17 cellular contexts compared by ENCODE assay signal in the genomic region with DNA sequence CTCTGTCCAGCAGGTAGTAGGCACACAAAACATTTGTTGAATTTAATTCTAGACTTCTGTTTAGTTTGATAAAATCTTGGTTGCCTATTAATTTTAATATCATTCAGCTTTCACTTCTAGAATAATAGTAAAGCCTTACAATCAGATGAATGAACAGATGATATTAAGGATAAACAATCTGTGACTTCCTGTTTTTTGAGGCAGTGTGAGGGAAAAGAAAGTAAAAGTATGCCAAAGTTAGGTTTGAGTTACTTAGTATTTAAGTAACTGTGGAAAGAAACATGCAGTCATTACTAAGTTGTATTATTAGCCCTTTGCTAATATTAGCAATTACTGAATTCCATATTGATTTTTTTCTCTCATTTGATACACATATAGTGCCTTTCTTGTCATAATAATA. TPM values are rescaled to one million over a fixed set of nuclear protein-coding genes. Genes with fewer than 3 reads are reported as not detected.
DNase-seq lines count a peak whose midpoint lies in the region; ATAC-seq and TF ChIP-seq lines count a peak whose summit lies in the region.
"Had no signal": no experiment of that assay in that cellular context is flagged by ENCODE, and none has a peak within 500 bp of the region (broad histone marks: within the 10 kb centered on the region; RNA-seq: fewer than 3 reads in every experiment).

No MANE protein-coding gene starts in this region.

- POLR2A ChIA-PET in CD4-positive, alpha-beta memory T cell (lab: Charles Lee; ENCODE audit: partially characterized antibody): no interaction called here

- intact Hi-C loops in CD4-positive, alpha-beta memory T cell (cut with micrococcal nuclease): no loop called here

- H3K9me3 Mint-ChIP-seq in CD4-positive, alpha-beta memory T cell: peaks cover 2 to 36% (median 24%) of the 10 kb centered on the region in 8 donors
- peaks cover 1% of the 10 kb centered on the region for H3K9me3 Mint-ChIP-seq in stimulated activated memory B cell treated with anti-CD40 and anti-IgM and Interleukin-4, amounts not matched to agents 10 μg/mL and 1 μg/mL and 100 μg/mL, for 72 hours
- H3K9me3 Mint-ChIP-seq in nephron progenitor cell: peaks cover 49% of the 10 kb centered on the region

- peaks cover 6 to 13% (median 6%) of the 10 kb centered on the region in 4 donors for H3K4me1 Mint-ChIP-seq in CD4-positive, alpha-beta memory T cell
- peaks cover 22% of the 10 kb centered on the region for H3K4me1 Mint-ChIP-seq in stimulated activated memory B cell treated with anti-CD40 and anti-IgM and Interleukin-4, amounts not matched to agents 10 μg/mL and 1 μg/mL and 100 μg/mL, for 72 hours
- no peaks in the 10 kb centered on the region for H3K4me1 Mint-ChIP-seq in nephron progenitor cell

- H3K9me3 ChIP-seq in CD4-positive, alpha-beta memory T cell (ENCODE audit: control insufficient read depth in 1 of 2, low read length in 2 of 2): no peaks in the 10 kb centered on the region
- H3K9me3 ChIP-seq: BE2C had no signal

- no peaks in the 10 kb centered on the region for H3K27me3 Mint-ChIP-seq in CD4-positive, alpha-beta memory T cell
- no peaks in the 10 kb centered on the region for H3K27me3 Mint-ChIP-seq in stimulated activated memory B cell treated with anti-CD40 and anti-IgM and Interleukin-4, amounts not matched to agents 10 μg/mL and 1 μg/mL and 100 μg/mL, for 72 hours
- peaks cover 3% of the 10 kb centered on the region for H3K27me3 Mint-ChIP-seq in nephron progenitor cell (ENCODE audit: low read depth, poor library complexity)

- H3K27me3 ChIP-seq in CD4-positive, alpha-beta memory T cell (ENCODE audit: insufficient read depth, low read length): no peaks in the 10 kb centered on the region
- H3K27me3 ChIP-seq: BE2C had no signal

- peak overlapping the region in 4 of 7 donors; percentile 17 to 65 (median 40) for H3K27ac Mint-ChIP-seq in CD4-positive, alpha-beta memory T cell
- peak overlapping the region; percentile 35 for H3K27ac Mint-ChIP-seq in stimulated activated memory B cell treated with anti-CD40 and anti-IgM and Interleukin-4, amounts not matched to agents 10 μg/mL and 1 μg/mL and 100 μg/mL, for 72 hours
- H3K27ac Mint-ChIP-seq in nephron progenitor cell: no peak overlapping the region
- H3K27ac Mint-ChIP-seq: CD4-positive, CD25-positive, alpha-beta regulatory T cell had no signal

- CTCF ChIA-PET in CD4-positive, alpha-beta memory T cell (lab: Charles Lee; ENCODE audit: partially characterized antibody): no interaction called here

- peak overlapping the region in 3 of 8 donors; percentile 4 to 34 (median 15) for H3K4me3 Mint-ChIP-seq in CD4-positive, alpha-beta memory T cell
- no peak overlapping the region for H3K4me3 Mint-ChIP-seq in stimulated activated memory B cell treated with anti-CD40 and anti-IgM and Interleukin-4, amounts not matched to agents 10 μg/mL and 1 μg/mL and 100 μg/mL, for 72 hours
- no peak overlapping the region for H3K4me3 Mint-ChIP-seq in nephron progenitor cell

- H3K36me3 ChIP-seq in CD4-positive, alpha-beta memory T cell (ENCODE audit: insufficient read depth, low read length): no peaks in the 10 kb centered on the region

- peaks cover 10% of the 10 kb centered on the region for H3K4me1 ChIP-seq in CD4-positive, alpha-beta memory T cell (ENCODE audit: insufficient read depth, low read length)
- H3K4me1 ChIP-seq: BE2C, Caco-2 had no signal

- DNase-seq in CD4-positive, alpha-beta memory T cell: no peak
- DNase-seq in OCI-M1 (lab: John Stamatoyannopoulos, UW) (peak; percentile 11), germinal center (ENCODE audit: low spot score) (peak; percentile 10), NCI-H446 (lab: John Stamatoyannopoulos, UW) (no peak), nephron progenitor cell (no peak)
- DNase-seq: BE2C, C1 segment of cervical spinal cord, Caco-2, DMS153, DMS79, GDM1, GM23248 had no signal

- TF ChIP-seq CTCF in nephron progenitor cell (IDR thresholded peaks at IDR 0.05): no peak

- peaks cover 27 to 28% of the 10 kb centered on the region in 2 donors for H3K36me3 Mint-ChIP-seq in CD4-positive, alpha-beta memory T cell
- peaks cover 52% of the 10 kb centered on the region for H3K36me3 Mint-ChIP-seq in stimulated activated memory B cell treated with anti-CD40 and anti-IgM and Interleukin-4, amounts not matched to agents 10 μg/mL and 1 μg/mL and 100 μg/mL, for 72 hours
- H3K36me3 Mint-ChIP-seq in nephron progenitor cell (ENCODE audit: low read depth): peaks cover 84% of the 10 kb centered on the region

- ATAC-seq in stimulated activated memory B cell treated with anti-CD40 and anti-IgM and Interleukin-4, amounts not matched to agents 10 μg/mL and 1 μg/mL and 100 μg/mL, for 72 hours: no peak
- ATAC-seq in HG03354 (IDR thresholded peaks at IDR 0.05; ENCODE audit: poor library complexity, severe bottlenecking, unreplicated experiment): no peak

- H3K27ac ChIP-seq in CD4-positive, alpha-beta memory T cell (ENCODE audit: low read depth, low read length): no peak overlapping the region
- H3K27ac ChIP-seq: GM23248, HL-60 had no signal

- no peak overlapping the region for H3K4me3 ChIP-seq in CD4-positive, alpha-beta memory T cell (ENCODE audit: low read length in 2 of 2)
- H3K4me3 ChIP-seq: GM23248, HAP-1 had no signal

RNA-seq across cellular contexts. Expression of a gene that starts 31.5 kb away (rescaled TPM):
- total RNA-seq in CD4-positive, alpha-beta memory T cell: 1 to 10 TPM; 5.3 to 6.2 TPM
- 1 to 10 TPM; 1.4 to 2.9 TPM for polyA plus RNA-seq in CD4-positive, alpha-beta memory T cell

Comparison
In these comparisons a context has a peak if more than half of its experiments do, and no peak if none do; other contexts are left out.
1. DNase-seq: peak in OCI-M1 (single experiment) and germinal center (single experiment); none in CD4-positive, alpha-beta memory T cell (0 of 5), NCI-H446 (0 of 2) and nephron progenitor cell (single experiment).